ENCODE assay signal across 12 cellular contexts in genomic region chr4:159401791-159402380, GRCh38.
DNase-seq lines count a peak whose midpoint lies in the region; ATAC-seq and TF ChIP-seq lines count a peak whose summit lies in the region.
"Had no signal": no experiment of that assay in that cellular context is flagged by ENCODE, and none has a peak within 500 bp of the region (broad histone marks: within the 10 kb centered on the region; RNA-seq: fewer than 3 reads in every experiment).

No MANE protein-coding gene starts in this region.

- WGBS in mesodermal cell (ENCODE audit: insufficient coverage in 2 of 2), 2 experiments, result 84 to 85% methylated on average over 4 of the region's 6 CpGs
- WGBS in H9 (ENCODE audit: extremely low coverage, insufficient read length, low lambda C conversion rate), result no CpG with 5 or more reads among the region's 6 CpGs
- 62 to 79% methylated on average over 6 of the region's 6 CpGs for WGBS in esophagus squamous epithelium, 2 donors

- H2AK5ac ChIP-seq in H9 (ENCODE audit: insufficient read length, low read length), result no peak overlapping the region

- H3K4me1 ChIP-seq in BLaER1 treated with 17β-estradiol and CSF1 and Interleukin-3, amounts not matched to agents 10 nM and 100 nM, result peaks cover 12 to 23% (median 18%) of the 10 kb centered on the region in 10 experiments
- peaks cover 20% of the 10 kb centered on the region for H3K4me1 ChIP-seq in mesodermal cell (ENCODE audit: control insufficient read depth, insufficient read depth, low read length, poor library complexity, severe bottlenecking)
- H3K4me1 ChIP-seq in H9 (ENCODE audit: insufficient read depth, low read length), result no peaks in the 10 kb centered on the region
- H3K4me1 ChIP-seq in esophagus squamous epithelium, result peaks cover 0 to 8% (median 4%) of the 10 kb centered on the region in 3 donors

- H3K27me3 ChIP-seq in BLaER1 treated with 17β-estradiol and CSF1 and Interleukin-3, amounts not matched to agents 10 nM and 100 nM, result no peaks in the 10 kb centered on the region
- H3K27me3 ChIP-seq in H9 (ENCODE audit: insufficient read depth, low read length) (no peaks in the 10 kb centered on the region), esophagus squamous epithelium (no peaks in the 10 kb centered on the region)

- H3K27ac ChIP-seq in BLaER1 treated with 17β-estradiol and CSF1 and Interleukin-3, amounts not matched to agents 10 nM and 100 nM, result peak overlapping the region in 4 of 11 experiments; percentile 25 to 59 (median 32); a peak in 3 of 22 replicates
- H3K27ac ChIP-seq in mesodermal cell (ENCODE audit: low read depth, low read length, severe bottlenecking) (peak overlapping the region; percentile 79), H9 (ENCODE audit: insufficient read length, low read depth, low read length) (no peak overlapping the region), esophagus squamous epithelium (peak overlapping the region in 1 of 4 donors; percentile 21)

- no peak overlapping the region for H3K4ac ChIP-seq in H9 (ENCODE audit: low read depth, low read length)

- H2BK12ac ChIP-seq in H9 (ENCODE audit: insufficient read length, low read depth, low read length), result no peak overlapping the region

- no peaks in the 10 kb centered on the region for H3K79me1 ChIP-seq in H9 (ENCODE audit: insufficient read depth, low read depth, low read length, poor library complexity, severe bottlenecking)

- no peaks in the 10 kb centered on the region for H3K36me3 ChIP-seq in BLaER1 treated with 17β-estradiol and CSF1 and Interleukin-3, amounts not matched to agents 10 nM and 100 nM
- H3K36me3 ChIP-seq in mesodermal cell (ENCODE audit: control insufficient read depth, insufficient read depth, low read length), result no peaks in the 10 kb centered on the region
- H3K36me3 ChIP-seq in esophagus squamous epithelium, result no peaks in the 10 kb centered on the region

- ATAC-seq in HG02571 (IDR thresholded peaks at IDR 0.05; ENCODE audit: unreplicated experiment), result no peak
- ATAC-seq: naive thymus-derived CD8-positive, alpha-beta T cell had no signal

- peak overlapping the region in 1 of 11 experiments; percentile 41; a peak in 1 of 22 replicates for H3K9ac ChIP-seq in BLaER1 treated with 17β-estradiol and CSF1 and Interleukin-3, amounts not matched to agents 10 nM and 100 nM
- H3K9ac ChIP-seq in H9 (ENCODE audit: extremely low read depth, insufficient read length, low read length), result no peak overlapping the region

- no peak overlapping the region for H4K5ac ChIP-seq in H9 (ENCODE audit: insufficient read length, low read depth, low read length)

- TF ChIP-seq CTCF in chondrocyte (IDR thresholded peaks at IDR 0.05) (no peak), H9 (conservative IDR thresholded peaks at IDR 0.05) (no peak), esophagus squamous epithelium (IDR thresholded peaks at IDR 0.05) (no peak)

- no peak overlapping the region for H4K91ac ChIP-seq in H9 (ENCODE audit: insufficient read length, low read depth, low read length)

- DNase-seq in M059J (ENCODE audit: low read depth) (peak; percentile 96), chondrocyte (ENCODE audit: low spot score) (no peak), H9 (no peak), esophagus squamous epithelium (lab: John Stamatoyannopoulos, UW) (no peak), NCI-H2107 (lab: John Stamatoyannopoulos, UW) (no peak)
- DNase-seq: activated CD4-positive, alpha-beta memory T cell treated with anti-CD3 and anti-CD28 coated beads, Interleukin-2, amount 10 ng/mL, durations not matched to agents 7 days and 5 days; naive thymus-derived CD8-positive, alpha-beta T cell; NCI-H1694; SHP77 treated with DMSO at 0.1 percent for 48 hours had no signal

- H3K27me3 Mint-ChIP-seq in chondrocyte (ENCODE audit: low read depth), result no peaks in the 10 kb centered on the region
- peaks cover 6% of the 10 kb centered on the region; the same call in 1 of the 2 replicates for H3K27me3 Mint-ChIP-seq in H9 (ENCODE audit: low read depth)

- H3K4me2 ChIP-seq in BLaER1 treated with 17β-estradiol and CSF1 and Interleukin-3, amounts not matched to agents 10 nM and 100 nM, result peak overlapping the region; percentile 54 to 84 (median 64); a peak in 19 of 22 replicates
- H3K4me2 ChIP-seq in H9 (ENCODE audit: insufficient read depth, insufficient read length, low read length), result no peak overlapping the region

- no peak overlapping the region for H2BK5ac ChIP-seq in H9 (ENCODE audit: insufficient read length, low read length)

- intact Hi-C loops in esophagus squamous epithelium (cut with DNase I), result no loop called here

- no peak overlapping the region for H2BK120ac ChIP-seq in H9 (ENCODE audit: low read depth, low read length, poor library complexity, severe bottlenecking)

- no peaks in the 10 kb centered on the region for H4K20me1 ChIP-seq in BLaER1 treated with 17β-estradiol and CSF1 and Interleukin-3, amounts not matched to agents 10 nM and 100 nM
- H4K20me1 ChIP-seq in H9 (ENCODE audit: control insufficient read depth, insufficient read depth, insufficient read length), result no peaks in the 10 kb centered on the region

- peaks cover 0 to under 1% (median 0%) of the 10 kb centered on the region in 11 experiments; a peak in 1 of 22 replicates for H3K9me3 ChIP-seq in BLaER1 treated with 17β-estradiol and CSF1 and Interleukin-3, amounts not matched to agents 10 nM and 100 nM (replicated peaks in 1 of 11)
- peaks cover 4% of the 10 kb centered on the region for H3K9me3 ChIP-seq in mesodermal cell (ENCODE audit: control insufficient read depth, low read length)
- no peaks in the 10 kb centered on the region for H3K9me3 ChIP-seq in H9 (ENCODE audit: control insufficient read depth, low read depth, low read length)
- no peaks in the 10 kb centered on the region for H3K9me3 ChIP-seq in esophagus squamous epithelium

- H3K36me3 Mint-ChIP-seq in chondrocyte (ENCODE audit: low read depth), result no peaks in the 10 kb centered on the region
- H3K36me3 Mint-ChIP-seq in H9 (ENCODE audit: insufficient read depth in 1 of 3, low read depth in 3 of 3), result no peaks in the 10 kb centered on the region
- H3K36me3 Mint-ChIP-seq: naive thymus-derived CD8-positive, alpha-beta T cell had no signal

- no peak overlapping the region for H2BK20ac ChIP-seq in H9 (ENCODE audit: low read depth, low read length, poor library complexity, severe bottlenecking)

- H3K23ac ChIP-seq in H9 (ENCODE audit: insufficient read length, low read depth, low read length), result no peak overlapping the region

- H3K4me3 Mint-ChIP-seq in chondrocyte (ENCODE audit: unreplicated experiment), result no peak overlapping the region
- H3K4me3 Mint-ChIP-seq in H9, result no peak overlapping the region
- H3K4me3 Mint-ChIP-seq: activated CD4-positive, alpha-beta memory T cell treated with anti-CD3 and anti-CD28 coated beads, Interleukin-2, amount 10 ng/mL, durations not matched to agents 7 days and 5 days; naive thymus-derived CD8-positive, alpha-beta T cell had no signal

- no peak overlapping the region for H3K18ac ChIP-seq in H9 (ENCODE audit: insufficient read length, low read depth, low read length)

- H3K23me2 ChIP-seq in H9 (ENCODE audit: insufficient read length, low read depth, low read length, poor library complexity, severe bottlenecking), result no peaks in the 10 kb centered on the region

- H3K9me3 Mint-ChIP-seq in chondrocyte (ENCODE audit: low read depth), result no peaks in the 10 kb centered on the region
- H3K9me3 Mint-ChIP-seq in H9, result no peaks in the 10 kb centered on the region
- H3K9me3 Mint-ChIP-seq: activated CD4-positive, alpha-beta memory T cell treated with anti-CD3 and anti-CD28 coated beads, Interleukin-2, amount 10 ng/mL, durations not matched to agents 7 days and 5 days; naive thymus-derived CD8-positive, alpha-beta T cell had no signal

- no peak overlapping the region for H4K8ac ChIP-seq in H9 (replicated peaks; ENCODE audit: insufficient read length, low read depth, low read length)

- H3K4me1 Mint-ChIP-seq in chondrocyte (ENCODE audit: low read depth) (peaks cover 48% of the 10 kb centered on the region), H9 (peaks cover 0 to 2% of the 10 kb centered on the region in 2 experiments; a peak in 1 of 4 replicates)
- H3K4me1 Mint-ChIP-seq: activated CD4-positive, alpha-beta memory T cell treated with anti-CD3 and anti-CD28 coated beads, Interleukin-2, amount 10 ng/mL, durations not matched to agents 7 days and 5 days had no signal

- H3K4me3 ChIP-seq in BLaER1 treated with 17β-estradiol and CSF1 and Interleukin-3, amounts not matched to agents 10 nM and 100 nM, result peak overlapping the region in 2 of 10 experiments; percentile 40 to 53; a peak in 1 of 20 replicates
- H3K4me3 ChIP-seq in mesodermal cell (ENCODE audit: extremely low read depth, insufficient read depth, low read length, poor library complexity, severe bottlenecking) (no peak overlapping the region), esophagus squamous epithelium (no peak overlapping the region)

- H3K27ac Mint-ChIP-seq in chondrocyte (ENCODE audit: unreplicated experiment), result peak overlapping the region; percentile 91
- H3K27ac Mint-ChIP-seq in H9, result no peak overlapping the region
- H3K27ac Mint-ChIP-seq: activated CD4-positive, alpha-beta memory T cell treated with anti-CD3 and anti-CD28 coated beads, Interleukin-2, amount 10 ng/mL, durations not matched to agents 7 days and 5 days had no signal

- H3K56ac ChIP-seq in H9 (ENCODE audit: insufficient read length, low read depth, low read length), result no peak overlapping the region

- no peak overlapping the region for H2AFZ ChIP-seq in H9 (ENCODE audit: low read length)

- H3K14ac ChIP-seq in H9 (ENCODE audit: insufficient read depth, low read length), result no peak overlapping the region

- no peaks in the 10 kb centered on the region for H3K79me2 ChIP-seq in H9 (ENCODE audit: insufficient read depth, low read length)

- H2BK15ac ChIP-seq in H9 (ENCODE audit: low read depth, low read length), result no peak overlapping the region

- H3T11ph ChIP-seq in H9 (ENCODE audit: low read length), result no peak overlapping the region

- no peak for TF ChIP-seq POLR2A in esophagus squamous epithelium (IDR thresholded peaks at IDR 0.05)
